In genomic region chr10:73439605-73440298, GRCh38 we compare ENCODE assay signal across 10 cellular contexts. TPM values are rescaled to one million over a fixed set of nuclear protein-coding genes. Genes with fewer than 3 reads are reported as not detected.
A peak's percentile ranks its signal among the peaks of the same experiment; 100 is the strongest.
DNase-seq lines count a peak whose midpoint lies in the region; ATAC-seq and TF ChIP-seq lines count a peak whose summit lies in the region.
"Had no signal": no experiment of that assay in that cellular context is flagged by ENCODE, and none has a peak within 500 bp of the region (broad histone marks: within the 10 kb centered on the region; RNA-seq: fewer than 3 reads in every experiment).

No MANE protein-coding gene starts in this region.

- no peaks in the 10 kb centered on the region for H3K9me2 ChIP-seq in HCT116 (ENCODE audit: insufficient read depth)

- H3K4me3 ChIP-seq in AG10803 (ENCODE audit: low read length) (no peak overlapping the region), HCT116 (replicated peaks in 1 of 2; ENCODE audit: low read depth in 1 of 2, low read length in 2 of 2) (no peak overlapping the region), kidney epithelial cell (ENCODE audit: low read depth, low read length) (no peak overlapping the region), right lobe of liver (no peak overlapping the region)

- POLR2A ChIA-PET in HCT116 (lab: Charles Lee), result interaction anchor here (0.8 kb wide), 1 partner anchor 28 kb away, joined by 3 read pairs; no protein-coding TSS in a partner anchor

- peak overlapping the region; percentile 27 for H3K4me2 ChIP-seq in HCT116 (ENCODE audit: low read length)

- H3K36me3 ChIP-seq in HCT116 (ENCODE audit: control insufficient read depth in 1 of 2, insufficient read depth in 2 of 2, low read length in 2 of 2), result peaks cover 5 to 7% of the 10 kb centered on the region in 2 experiments; a peak in 1 of 4 replicates
- peaks cover 2% of the 10 kb centered on the region for H3K36me3 ChIP-seq in kidney epithelial cell (ENCODE audit: control insufficient read depth, insufficient read depth, low read length)
- H3K36me3 ChIP-seq in right lobe of liver, result peaks cover 0 to 6% (median 5%) of the 10 kb centered on the region in 4 donors

- TF ChIP-seq RAD21 in HCT116 (IDR thresholded peaks at IDR 0.05; ENCODE audit: low read depth), result no peak

- DNase-seq in AG10803 (ENCODE audit: low read depth) (peak; percentile 54), HCT116 (ENCODE audit: low read depth, low spot score) (no peak), amniotic epithelial cell (ENCODE audit: low read depth) (peak; percentile 84), kidney epithelial cell (ENCODE audit: low read depth) (peak; percentile 58), DMS153 treated with DMSO at 0.1 percent for 48 hours (lab: John Stamatoyannopoulos, UW; ENCODE audit: unreplicated experiment) (no peak), NCI-H2196 (lab: John Stamatoyannopoulos, UW; ENCODE audit: unreplicated experiment) (no peak), ureter (ENCODE audit: low spot score) (no peak), right lobe of liver (no peak)
- DNase-seq: SIG-M5 had no signal

- H3K4me1 ChIP-seq in HCT116 (ENCODE audit: control insufficient read depth in 1 of 2, insufficient read depth in 2 of 2, low read length in 2 of 2), result peaks cover 0 to 10% of the 10 kb centered on the region in 2 experiments; a peak in 2 of 4 replicates
- no peaks in the 10 kb centered on the region for H3K4me1 ChIP-seq in right lobe of liver

- RAD21 ChIA-PET in HCT116 (lab: Charles Lee; ENCODE audit: low non-redundant PET in 1 of 2, low total read pairs in 2 of 2, uncharacterized antibody in 2 of 2, unreplicated experiment in 2 of 2), result no interaction called here

- no peaks in the 10 kb centered on the region for H3K27me3 ChIP-seq in HCT116 (ENCODE audit: insufficient read depth, low read length)
- H3K27me3 ChIP-seq in kidney epithelial cell (ENCODE audit: control insufficient read depth, insufficient read depth, low read length), result no peaks in the 10 kb centered on the region
- no peaks in the 10 kb centered on the region for H3K27me3 ChIP-seq in right lobe of liver

- BruUV-seq in HCT116 (replicated peaks; lab: Mats Ljungman, UMichigan), result no TSS peak

- intact Hi-C loops in HCT116 (cut with micrococcal nuclease) (no loop called here), right lobe of liver (cut with DNase I) (no loop called here)

- H4K20me1 ChIP-seq in HCT116 (ENCODE audit: insufficient read depth), result no peaks in the 10 kb centered on the region

- ATAC-seq in HCT116, result peak; percentile 38; the same call in 1 of the 2 replicates
- no peak for ATAC-seq in right lobe of liver

- no peaks in the 10 kb centered on the region for H3K79me2 ChIP-seq in HCT116 (ENCODE audit: insufficient read depth, low read length)

- no peaks in the 10 kb centered on the region for H3K9me3 ChIP-seq in HCT116 (ENCODE audit: control insufficient read depth in 1 of 2, insufficient read depth in 1 of 2, low read depth in 1 of 2, low read length in 2 of 2)
- no peaks in the 10 kb centered on the region for H3K9me3 ChIP-seq in right lobe of liver

- no peak overlapping the region for H3K9ac ChIP-seq in HCT116 (ENCODE audit: low read length)

- TF ChIP-seq CTCF in AG10803 (conservative IDR thresholded peaks at IDR 0.05; ENCODE audit: low read length) (no peak), HCT116 (IDR thresholded peaks at IDR 0.05 in 2 of 3, conservative IDR thresholded peaks at IDR 0.05 in 1 of 3; ENCODE audit: borderline replicate concordance in 1 of 3, insufficient read depth in 1 of 3, low read depth in 2 of 3, low read length in 2 of 3) (no peak), kidney epithelial cell (IDR thresholded peaks at IDR 0.05; ENCODE audit: insufficient read depth, low read length, poor library complexity, severe bottlenecking) (no peak), right lobe of liver (IDR thresholded peaks at IDR 0.05) (no peak)

- H3K27ac ChIP-seq in HCT116 (ENCODE audit: low read depth, low read length) (no peak overlapping the region), right lobe of liver (no peak overlapping the region)
- H3K27ac ChIP-seq: HL-60 had no signal

- no peak overlapping the region for H2AFZ ChIP-seq in HCT116 (ENCODE audit: low read depth, low read length, poor library complexity, severe bottlenecking)

- 93% methylated on average over 1 of the region's 1 CpG for WGBS in right lobe of liver (ENCODE audit: insufficient coverage, low coverage, low lambda C conversion rate, missing lambda C conversion rate)

- CTCF ChIA-PET in HCT116 (lab: Charles Lee), result no interaction called here

- TF ChIP-seq POLR2A in HCT116 (IDR thresholded peaks at IDR 0.05; ENCODE audit: borderline replicate concordance, extremely low read depth, insufficient read depth, insufficient read length), result no peak
- TF ChIP-seq POLR2A in right lobe of liver (IDR thresholded peaks at IDR 0.05), result no peak

TF ChIP-seq in HCT116, 20 proteins besides CTCF, POLR2A, EP300 and RAD21:
- TF ChIP-seq FOSL1 (IDR thresholded peaks at IDR 0.05; ENCODE audit: low read depth), result 0 out of 2 replicates have a peak, but pooled peaks have one; percentile 26
- TF ChIP-seq YY1 (IDR thresholded peaks at IDR 0.05; ENCODE audit: extremely low read depth, insufficient replicate concordance, low read depth, low read length), result no peak
- peak; percentile 55; the same call in 1 of the 2 replicates for TF ChIP-seq EGR1 (IDR thresholded peaks at IDR 0.05; ENCODE audit: low read depth)

RNA-seq across cellular contexts. Expression of gene MSS51, which starts 6.4 kb away (rescaled TPM):
- total RNA-seq in HCT116 (2021; ENCODE audit: unreplicated experiment) (1.7 TPM), kidney epithelial cell (0.54 and 0.55 TPM in 2 replicates), ureter (3.0 TPM), right lobe of liver (under 1 TPM; 0.19 to 0.73 (median 0.62) TPM)
- 0.99 and 1.1 TPM in 2 replicates for polyA plus RNA-seq in HCT116 (2012)

RNA-seq across cellular contexts. Expression of gene ANXA7, which starts 25.9 kb away (rescaled TPM):
- total RNA-seq in HCT116 (2021; ENCODE audit: unreplicated experiment), result 105 TPM
- polyA plus RNA-seq in HCT116 (2012), result 73.1 and 85.0 TPM in 2 replicates
- total RNA-seq in kidney epithelial cell, result 109 and 112 TPM in 2 replicates
- 144 TPM for total RNA-seq in ureter
- total RNA-seq in right lobe of liver, result 100 to 1,000 TPM in 4 of 6 experiments, 10 to 100 TPM in 2; 79.6 to 139 (median 102) TPM

RNA-seq across cellular contexts. Expression of gene PPP3CB, which starts 56.1 kb away (rescaled TPM):
- total RNA-seq in HCT116 (2021; ENCODE audit: unreplicated experiment) (32.0 TPM), kidney epithelial cell (18.7 and 21.9 TPM in 2 replicates), ureter (47.1 TPM), right lobe of liver (10 to 100 TPM; 10.9 to 13.6 (median 13.5) TPM)
- 23.0 and 24.4 TPM in 2 replicates for polyA plus RNA-seq in HCT116 (2012)

Comparison
In these comparisons a context has a peak if more than half of its experiments do, and no peak if none do; other contexts are left out.
1. DNase-seq: peak in AG10803 (single experiment), amniotic epithelial cell (single experiment) and kidney epithelial cell (single experiment); none in HCT116 (single experiment), DMS153 treated with DMSO at 0.1 percent for 48 hours (single experiment), NCI-H2196 (single experiment), ureter (single experiment) and right lobe of liver (0 of 3).